In genomic region chr11:64355078-64355940, GRCh38 we compare ENCODE assay signal across 1 cellular context.
TF ChIP-seq lines count a peak whose summit lies in the region.

No MANE protein-coding gene starts in this region.

TF ChIP-seq in GM12878, 131 proteins besides CTCF, POLR2A, EP300 and RAD21 (continued from another document):
- TF ChIP-seq ZBTB11 (CRISPR knock-in tag; IDR thresholded peaks at IDR 0.05) (no peak), IKZF1 (conservative IDR thresholded peaks at IDR 0.05) (peak; percentile 44; the same call in 1 of the 2 replicates), HCFC1 (IDR thresholded peaks at IDR 0.05; ENCODE audit: low read length) (peak; percentile 16; the same call in 1 of the 2 replicates), SP1 (IDR thresholded peaks at IDR 0.05; ENCODE audit: low read depth, low read length) (no peak), YBX1 (IDR thresholded peaks at IDR 0.05) (no peak), BRCA1 (IDR thresholded peaks at IDR 0.05; ENCODE audit: low read depth, low read length) (no peak), POU2F2 (IDR thresholded peaks at IDR 0.05; ENCODE audit: borderline replicate concordance, low read depth, low read length) (no peak)
